14 cellular contexts compared by ENCODE assay signal in the genomic region with DNA sequence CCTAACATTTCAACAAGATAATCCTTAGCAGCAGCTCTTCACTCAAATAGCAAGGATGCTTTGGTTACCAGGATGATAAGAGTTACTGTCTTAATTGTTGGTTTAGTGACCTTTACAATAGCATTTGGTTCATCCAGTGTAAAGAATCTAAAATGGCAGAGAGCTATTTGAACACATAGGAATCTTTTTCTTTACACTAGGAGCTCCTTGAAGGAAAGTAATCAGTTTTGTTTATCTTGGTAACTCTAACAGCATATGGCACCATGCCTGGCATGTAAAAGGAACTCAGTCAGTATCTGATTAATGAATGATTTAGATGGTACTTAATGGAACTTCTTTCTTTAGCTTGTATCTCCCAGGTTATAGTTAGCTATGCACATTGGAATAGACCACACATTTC.
"Had no signal": no experiment of that assay in that cellular context is flagged by ENCODE, and none has a peak within 500 bp of the region (broad histone marks: within the 10 kb centered on the region; RNA-seq: fewer than 3 reads in every experiment).

No MANE protein-coding gene starts in this region.

- H3K4me3 ChIP-seq: gastrocnemius medialis, heart right ventricle, testis, upper lobe of right lung had no signal

- H3K4me3 Mint-ChIP-seq: activated naive CD8-positive, alpha-beta T cell treated with anti-CD3 and anti-CD28 coated beads, Interleukin-2, amount 10 ng/mL, durations not matched to agents 7 days and 5 days; natural killer cell; stimulated activated naive CD8-positive, alpha-beta T cell treated with anti-CD3 and anti-CD28 coated beads, Interleukin-15, amount 100 ng/mL, for 72 hours had no signal

- H3K4me1 ChIP-seq: gastrocnemius medialis, heart right ventricle, testis, upper lobe of right lung had no signal

- H3K9me3 ChIP-seq: gastrocnemius medialis, heart right ventricle, testis, upper lobe of right lung had no signal

- H3K27ac Mint-ChIP-seq: activated naive CD8-positive, alpha-beta T cell treated with anti-CD3 and anti-CD28 coated beads, Interleukin-2, amount 10 ng/mL, durations not matched to agents 7 days and 5 days; natural killer cell had no signal

- H3K27me3 ChIP-seq: gastrocnemius medialis, heart right ventricle, testis, upper lobe of right lung had no signal

- DNase-seq: activated CD4-positive, alpha-beta T cell treated with anti-CD3 and anti-CD28 coated beads, Interleukin-2, amount 50 U/mL, for 4 hours; activated CD4-positive, CD25-positive, alpha-beta regulatory T cell treated with anti-CD3 and anti-CD28 coated beads, Interleukin-2, amount 50 U/mL, for 72 hours; activated gamma-delta T cell treated with Interleukin-2 at 50 U/mL for 16 hours; activated naive CD8-positive, alpha-beta T cell treated with anti-CD3 and anti-CD28 coated beads, Interleukin-2, amount 10 ng/mL, durations not matched to agents 7 days and 5 days; activated T-cell treated with anti-CD3 and anti-CD28 coated beads, Interleukin-2, amount 50 U/mL, for 48 hours; aorta; gastrocnemius medialis; heart right ventricle; mammary epithelial cell; natural killer cell; stimulated activated CD4-positive, alpha-beta T cell treated with anti-CD3 and anti-CD28 coated beads, Interleukin-2, amount 100 ng/mL, for 48 hours; stimulated activated naive CD8-positive, alpha-beta T cell treated with anti-CD3 and anti-CD28 coated beads, Interleukin-15, amount 100 ng/mL, for 72 hours; testis; upper lobe of right lung had no signal

- H3K27ac ChIP-seq: gastrocnemius medialis, heart right ventricle, testis, upper lobe of right lung had no signal

- H3K9me3 Mint-ChIP-seq: activated naive CD8-positive, alpha-beta T cell treated with anti-CD3 and anti-CD28 coated beads, Interleukin-2, amount 10 ng/mL, durations not matched to agents 7 days and 5 days; natural killer cell; stimulated activated naive CD8-positive, alpha-beta T cell treated with anti-CD3 and anti-CD28 coated beads, Interleukin-15, amount 100 ng/mL, for 72 hours had no signal

- ATAC-seq: heart right ventricle; natural killer cell; stimulated activated naive CD8-positive, alpha-beta T cell treated with anti-CD3 and anti-CD28 coated beads, Interleukin-15, amount 100 ng/mL, for 72 hours; upper lobe of right lung had no signal
